Comparison of ENCODE assay signal across 9 cellular contexts in the genomic region with DNA sequence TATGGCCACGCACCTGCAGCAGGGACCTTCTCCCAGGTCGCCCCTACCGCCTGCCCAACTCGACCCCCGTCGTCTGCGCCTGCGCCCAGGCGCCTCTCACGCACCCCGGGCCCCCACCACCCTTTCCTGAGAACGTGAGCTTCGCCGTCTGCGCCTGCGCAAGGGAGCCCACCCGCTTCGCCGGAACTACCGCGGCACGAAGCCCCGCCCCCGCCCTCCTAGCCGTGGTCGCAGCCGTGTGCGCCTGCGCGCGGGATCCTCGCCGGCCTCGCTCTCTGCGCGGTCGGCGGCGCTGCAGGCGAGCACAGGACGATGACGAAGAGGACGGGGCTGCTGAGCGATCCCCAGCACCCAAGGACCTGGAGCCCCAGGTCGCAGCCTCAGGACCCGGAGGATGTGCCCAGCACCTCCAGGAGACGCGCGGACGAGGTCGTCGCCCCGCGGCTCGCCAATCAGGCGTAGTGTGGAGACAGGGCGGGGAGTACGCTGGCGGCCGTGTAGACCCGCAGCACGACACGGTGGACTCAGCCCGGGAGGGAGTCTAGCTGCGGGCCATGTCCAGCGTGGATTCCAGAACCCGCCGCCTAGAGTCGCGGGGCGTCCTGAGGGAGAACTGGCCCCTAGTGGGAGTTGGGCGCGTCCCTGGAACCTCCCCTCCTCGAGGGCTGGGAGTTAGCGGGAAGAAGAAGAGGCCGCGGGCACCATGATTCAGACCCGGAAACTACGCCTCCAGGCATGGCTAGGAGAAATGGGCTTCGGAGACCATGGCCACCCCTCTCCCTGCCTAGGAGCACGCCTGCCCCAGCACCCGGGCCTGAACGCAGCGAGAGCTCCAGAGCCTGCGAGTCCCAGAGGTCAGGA.
DNase-seq lines count a peak whose midpoint lies in the region; ATAC-seq and TF ChIP-seq lines count a peak whose summit lies in the region.
"Had no signal": no experiment of that assay in that cellular context is flagged by ENCODE, and none has a peak within 500 bp of the region (broad histone marks: within the 10 kb centered on the region; RNA-seq: fewer than 3 reads in every experiment).

No MANE protein-coding gene starts in this region.

- TF ChIP-seq CTCF in chondrocyte (IDR thresholded peaks at IDR 0.05): no peak
- TF ChIP-seq CTCF in GM13977 (IDR thresholded peaks at IDR 0.05; ENCODE audit: extremely low read depth, insufficient read depth, missing control alignments): no peak

- ATAC-seq in GM21423 (IDR thresholded peaks at IDR 0.05; ENCODE audit: unreplicated experiment) (peak; percentile 66), left lobe of liver (peak; percentile 89), GM19023 (IDR thresholded peaks at IDR 0.05; ENCODE audit: unreplicated experiment) (no peak), GM21360 (IDR thresholded peaks at IDR 0.05; ENCODE audit: unreplicated experiment) (no peak)

- no peak overlapping the region for H3K4me3 Mint-ChIP-seq in chondrocyte (ENCODE audit: unreplicated experiment)

- H3K9me3 Mint-ChIP-seq in chondrocyte (ENCODE audit: low read depth): peaks cover 5% of the 10 kb centered on the region

- no peak overlapping the region for H3K27ac Mint-ChIP-seq in chondrocyte (ENCODE audit: unreplicated experiment)
- H3K27ac Mint-ChIP-seq: IgD-negative memory B cell had no signal

- in situ Hi-C loops in GM13977 (cut with MboI; ENCODE audit: low pct_unique_long_range_greater_than_20kb, low sequenced_read_pairs, unreplicated experiment): no loop called here

- H3K27me3 Mint-ChIP-seq in chondrocyte (ENCODE audit: low read depth): peaks cover 11% of the 10 kb centered on the region
- H3K27me3 Mint-ChIP-seq: IgD-negative memory B cell had no signal

- H3K36me3 Mint-ChIP-seq in chondrocyte (ENCODE audit: low read depth): no peaks in the 10 kb centered on the region
- H3K36me3 Mint-ChIP-seq: IgD-negative memory B cell had no signal

- DNase-seq in activated CD4-positive, alpha-beta T cell treated with anti-CD3 and anti-CD28 coated beads, Interleukin-2, amount 50 U/mL, for 1 hour: peak; percentile 62
- peak; percentile 91 for DNase-seq in chondrocyte (ENCODE audit: low spot score)
- peak; percentile 56 for DNase-seq in left lobe of liver (ENCODE audit: low spot score)
- DNase-seq in stimulated activated CD4-positive, alpha-beta T cell treated with anti-CD3 and anti-CD28 coated beads, TNF-alpha, amount 100 ng/mL, for 4 hours (ENCODE audit: low read depth in 3 of 3): peak; percentile 54 to 66 (median 66)
- no peak for DNase-seq in GM13977 (ENCODE audit: low spot score)

- H3K4me1 Mint-ChIP-seq in chondrocyte (ENCODE audit: low read depth): no peaks in the 10 kb centered on the region
- H3K4me1 Mint-ChIP-seq: IgD-negative memory B cell had no signal

Comparison
In these comparisons a context has a peak if more than half of its experiments do, and no peak if none do; other contexts are left out.
1. ATAC-seq: peak in GM21423 (single experiment) and left lobe of liver (single experiment); none in GM19023 (single experiment) and GM21360 (single experiment).